7 cellular contexts compared by ENCODE assay signal in the genomic region with DNA sequence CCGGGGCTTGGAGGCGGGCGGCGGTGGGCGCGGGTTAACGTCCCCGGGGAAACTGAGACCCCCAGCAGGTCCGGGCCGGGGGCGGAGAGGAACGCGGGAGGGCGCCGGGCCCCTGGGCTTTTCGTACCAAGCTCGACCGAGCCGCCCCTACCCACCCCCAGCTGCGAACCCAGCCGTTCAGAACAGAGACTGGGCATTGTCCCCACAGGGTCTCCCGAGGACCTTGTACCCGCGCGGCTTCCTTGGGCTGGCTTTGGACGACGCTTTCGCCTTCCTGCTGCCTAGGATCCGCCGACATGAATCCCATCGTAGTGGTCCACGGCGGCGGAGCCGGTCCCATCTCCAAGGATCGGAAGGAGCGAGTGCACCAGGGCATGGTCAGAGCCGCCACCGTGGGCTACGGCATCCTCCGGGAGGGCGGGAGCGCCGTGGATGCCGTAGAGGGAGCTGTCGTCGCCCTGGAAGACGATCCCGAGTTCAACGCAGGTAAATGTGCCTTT. TPM values are rescaled to one million over a fixed set of nuclear protein-coding genes. Genes with fewer than 3 reads are reported as not detected.
A peak's percentile ranks its signal among the peaks of the same experiment; 100 is the strongest.
DNase-seq lines count a peak whose midpoint lies in the region; ATAC-seq, FAIRE-seq and TF ChIP-seq lines count a peak whose summit lies in the region.

No MANE protein-coding gene starts in this region.

- no peak for TF ChIP-seq CTCF in pancreas (IDR thresholded peaks at IDR 0.05)

- peaks cover 27% of the 10 kb centered on the region for H3K36me3 ChIP-seq in KOPT-K1 (ENCODE audit: insufficient read depth, low read length)
- no peaks in the 10 kb centered on the region for H3K36me3 ChIP-seq in pancreas

- peak in 1 of 2 donors; percentile 14 for DNase-seq in activated T-cell treated with anti-CD3 and anti-CD28 coated beads, Interleukin-2, amount 50 U/mL, for 72 hours
- DNase-seq in Right ventricle myocardium superior (peak; percentile 47), pancreas (peak; percentile 14 to 73 (median 44))

- H3K27me3 ChIP-seq in pancreas = no peaks in the 10 kb centered on the region

- H3K27me3 Mint-ChIP-seq in activated T-cell treated with anti-CD3 and anti-CD28 coated beads, Interleukin-2, amount 50 U/mL, for 72 hours (ENCODE audit: low read depth) = peaks cover 22% of the 10 kb centered on the region

- H3K27ac ChIP-seq in KOPT-K1 (ENCODE audit: low read depth, low read length, poor library complexity, severe bottlenecking) (peak overlapping the region; percentile 69), pancreas (peak overlapping the region; percentile 14 to 66 (median 44))

- peak; percentile 48 to 59 for ATAC-seq in activated T-cell treated with anti-CD3 and anti-CD28 coated beads, Interleukin-2, amount 50 U/mL, for 72 hours (replicated peaks in 1 of 2)
- ATAC-seq in Right ventricle myocardium superior (ENCODE audit: poor library complexity) (peak; percentile 62), pancreas (peak; percentile 54 to 73 (median 66)), HG02840 (IDR thresholded peaks at IDR 0.05; ENCODE audit: low FRiP score, unreplicated experiment) (no peak), GM19324 (IDR thresholded peaks at IDR 0.05; ENCODE audit: low FRiP score, unreplicated experiment) (no peak)

- intact Hi-C loops in Right ventricle myocardium superior (cut with DNase I) (no loop called here), pancreas (cut with DNase I) (no loop called here)

- no peaks in the 10 kb centered on the region for H3K9me3 Mint-ChIP-seq in activated T-cell treated with anti-CD3 and anti-CD28 coated beads, Interleukin-2, amount 50 U/mL, for 72 hours

- H3K4me3 ChIP-seq in GM08714 (ENCODE audit: low read length) (peak overlapping the region; percentile 56), pancreas (peak overlapping the region; percentile 59 to 87 (median 73))

- H3K4me1 ChIP-seq in pancreas = peaks cover 0 to 13% (median 12%) of the 10 kb centered on the region in 3 donors

- FAIRE-seq in pancreas (lab: Jason Lieb, UNC) = no peak

- no peaks in the 10 kb centered on the region for H3K9me3 ChIP-seq in KOPT-K1 (ENCODE audit: insufficient read depth, low read length, poor library complexity, severe bottlenecking)
- no peaks in the 10 kb centered on the region for H3K9me3 ChIP-seq in pancreas

- H3K27ac Mint-ChIP-seq in activated T-cell treated with anti-CD3 and anti-CD28 coated beads, Interleukin-2, amount 50 U/mL, for 72 hours = peak overlapping the region; percentile 35

- peaks cover 1 to 3% of the 10 kb centered on the region in 2 donors for H3K36me3 Mint-ChIP-seq in activated T-cell treated with anti-CD3 and anti-CD28 coated beads, Interleukin-2, amount 50 U/mL, for 72 hours (ENCODE audit: insufficient read depth in 2 of 2)

- H3K4me1 Mint-ChIP-seq in activated T-cell treated with anti-CD3 and anti-CD28 coated beads, Interleukin-2, amount 50 U/mL, for 72 hours (ENCODE audit: low read depth) = peaks cover 27% of the 10 kb centered on the region

- 1% methylated on average over 43 to 50 of the region's 50 CpGs for WGBS in pancreas, 2 donors

- peak overlapping the region; percentile 87 to 93 for H3K4me3 Mint-ChIP-seq in activated T-cell treated with anti-CD3 and anti-CD28 coated beads, Interleukin-2, amount 50 U/mL, for 72 hours

RNA-seq across cellular contexts. Expression of a gene that starts 0.5 kb away (rescaled TPM):
- total RNA-seq in activated T-cell treated with anti-CD3 and anti-CD28 coated beads, Interleukin-2, amount 50 U/mL, for 72 hours = 1 to 10 TPM; 5.1 to 8.8 TPM
- total RNA-seq in Right ventricle myocardium superior (4.1 TPM), pancreas (10 to 100 TPM in 5 of 6 donors, 1 to 10 TPM in 1; 8.7 to 26.5 (median 12.4) TPM)
- polyA plus RNA-seq in pancreas = 10 to 100 TPM in 1 of 2 donors, 1 to 10 TPM in 1; 8.1 to 15.8 TPM

RNA-seq across cellular contexts. Expression of a gene that starts 38.9 kb away (rescaled TPM):
- not detected for total RNA-seq in activated T-cell treated with anti-CD3 and anti-CD28 coated beads, Interleukin-2, amount 50 U/mL, for 72 hours
- total RNA-seq in Right ventricle myocardium superior (not detected), pancreas (not detected)
- polyA plus RNA-seq in pancreas = not detected

Comparison
In these comparisons a context has a peak if more than half of its experiments do, and no peak if none do; other contexts are left out.
1. ATAC-seq: peak in activated T-cell treated with anti-CD3 and anti-CD28 coated beads, Interleukin-2, amount 50 U/mL, for 72 hours (2 of 2), Right ventricle myocardium superior (single experiment) and pancreas (4 of 4); none in HG02840 (single experiment) and GM19324 (single experiment).